8 cellular contexts compared by ENCODE assay signal in the genomic region with DNA sequence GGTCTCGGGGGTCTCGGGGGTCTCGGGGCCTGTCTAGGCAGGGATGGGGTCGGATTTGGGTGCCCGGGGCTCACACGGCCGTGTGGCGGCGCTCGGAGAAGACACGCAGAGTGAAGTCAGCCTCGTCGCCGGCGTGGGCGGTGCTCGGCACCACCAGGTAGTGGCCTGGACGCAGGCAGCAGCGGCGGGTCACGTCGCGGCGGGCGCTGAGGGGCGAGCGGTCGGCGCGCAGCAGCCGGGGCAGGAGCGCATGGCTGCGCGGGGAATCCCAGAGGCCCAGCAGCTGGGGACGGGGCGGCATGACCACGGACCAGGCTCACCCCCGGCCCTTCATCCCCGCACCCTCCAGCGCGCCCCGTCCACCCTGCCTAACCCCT. TPM values are rescaled to one million over a fixed set of nuclear protein-coding genes. Genes with fewer than 3 reads are reported as not detected.
DNase-seq lines count a peak whose midpoint lies in the region; ATAC-seq and TF ChIP-seq lines count a peak whose summit lies in the region.

No MANE protein-coding gene starts in this region.

- TF ChIP-seq POLR2A in right lobe of liver (IDR thresholded peaks at IDR 0.05), result peak; percentile 55

- TF ChIP-seq CTCF in right lobe of liver (IDR thresholded peaks at IDR 0.05), result no peak

- peaks cover 67% of the 10 kb centered on the region for H3K4me1 Mint-ChIP-seq in stimulated activated effector memory CD8-positive, alpha-beta T cell treated with anti-CD3 and anti-CD28 coated beads, Interleukin-12 subunit alpha, Interleukin-12 subunit beta, amount 100 ng/mL, for 72 hours

- H3K4me3 ChIP-seq in right lobe of liver, result peak overlapping the region; percentile 27 to 54 (median 32)

- DNase-seq in NCI-H1417 (lab: John Stamatoyannopoulos, UW), result peak in 2 of 3 experiments; percentile 35
- no peak for DNase-seq in NCI-H1417 treated with DMSO at 0.1 percent for 48 hours (lab: John Stamatoyannopoulos, UW)
- peak; percentile 33 to 65 (median 55) for DNase-seq in T-helper 2 cell
- peak; percentile 57 for DNase-seq in central memory CD4-positive, alpha-beta T cell
- DNase-seq in right lobe of liver, result peak; percentile 67 to 76 (median 75)
- DNase-seq in stimulated activated effector memory CD8-positive, alpha-beta T cell treated with anti-CD3 and anti-CD28 coated beads, Interleukin-12 subunit alpha, Interleukin-12 subunit beta, amount 100 ng/mL, for 72 hours (ENCODE audit: low spot score in 2 of 2), result peak; percentile 54 to 77
- DNase-seq in KG1 (lab: John Stamatoyannopoulos, UW), result no peak

- H3K9me3 ChIP-seq in right lobe of liver, result no peaks in the 10 kb centered on the region

- ATAC-seq in right lobe of liver (peak; percentile 20 to 69 (median 42)), HG03025 (IDR thresholded peaks at IDR 0.05; ENCODE audit: low FRiP score, unreplicated experiment) (no peak)
- peak; percentile 58 for ATAC-seq in stimulated activated effector memory CD8-positive, alpha-beta T cell treated with anti-CD3 and anti-CD28 coated beads, Interleukin-12 subunit alpha, Interleukin-12 subunit beta, amount 100 ng/mL, for 72 hours

- 0% methylated on average over 1 of the region's 42 CpGs for WGBS in right lobe of liver (ENCODE audit: insufficient coverage, low coverage, low lambda C conversion rate, missing lambda C conversion rate)

- intact Hi-C loops in right lobe of liver (cut with DNase I), result no loop called here

- peak overlapping the region; percentile 86 for H3K27ac Mint-ChIP-seq in stimulated activated effector memory CD8-positive, alpha-beta T cell treated with anti-CD3 and anti-CD28 coated beads, Interleukin-12 subunit alpha, Interleukin-12 subunit beta, amount 100 ng/mL, for 72 hours

- peak overlapping the region; percentile 74 for H3K4me3 Mint-ChIP-seq in stimulated activated effector memory CD8-positive, alpha-beta T cell treated with anti-CD3 and anti-CD28 coated beads, Interleukin-12 subunit alpha, Interleukin-12 subunit beta, amount 100 ng/mL, for 72 hours

- no peaks in the 10 kb centered on the region for H3K9me3 Mint-ChIP-seq in stimulated activated effector memory CD8-positive, alpha-beta T cell treated with anti-CD3 and anti-CD28 coated beads, Interleukin-12 subunit alpha, Interleukin-12 subunit beta, amount 100 ng/mL, for 72 hours

- peaks cover 0 to 4% (median 0%) of the 10 kb centered on the region in 4 donors for H3K36me3 ChIP-seq in right lobe of liver

- H3K27ac ChIP-seq in right lobe of liver, result peak overlapping the region; percentile 33 to 53 (median 40)

- H3K4me1 ChIP-seq in right lobe of liver, result peaks cover 0 to 12% (median 3%) of the 10 kb centered on the region in 4 donors

- H3K36me3 Mint-ChIP-seq in stimulated activated effector memory CD8-positive, alpha-beta T cell treated with anti-CD3 and anti-CD28 coated beads, Interleukin-12 subunit alpha, Interleukin-12 subunit beta, amount 100 ng/mL, for 72 hours, result peaks cover 58% of the 10 kb centered on the region

- H3K27me3 ChIP-seq in right lobe of liver, result no peaks in the 10 kb centered on the region

RNA-seq across cellular contexts. Expression of a gene that starts 8.2 kb away (rescaled TPM):
- total RNA-seq in right lobe of liver, result 10 to 100 TPM in 3 of 6 experiments, 1 to 10 TPM in 3; 2.2 to 45.3 (median 16.3) TPM

RNA-seq across cellular contexts. Expression of a gene that starts 37.3 kb away (rescaled TPM):
- total RNA-seq in right lobe of liver, result not detected

RNA-seq across cellular contexts. Expression of a gene that starts 53.0 kb away (rescaled TPM):
- not detected for total RNA-seq in right lobe of liver

Comparison
In these comparisons a context has a peak if more than half of its experiments do, and no peak if none do; other contexts are left out.
1. DNase-seq: peak in NCI-H1417 (2 of 3), T-helper 2 cell (5 of 5), central memory CD4-positive, alpha-beta T cell (single experiment), right lobe of liver (3 of 3) and stimulated activated effector memory CD8-positive, alpha-beta T cell treated with anti-CD3 and anti-CD28 coated beads, Interleukin-12 subunit alpha, Interleukin-12 subunit beta, amount 100 ng/mL, for 72 hours (2 of 2); none in NCI-H1417 treated with DMSO at 0.1 percent for 48 hours (single experiment) and KG1 (single experiment).